Comparison of ENCODE assay signal across 1 cellular context in genomic region chr11:3421608-3422379, GRCh38.
A peak's percentile ranks its signal among the peaks of the same experiment; 100 is the strongest.
TF ChIP-seq lines count a peak whose summit lies in the region.

No MANE protein-coding gene starts in this region.

TF ChIP-seq in HepG2, 621 proteins besides CTCF, POLR2A, EP300 and RAD21 (continued from another document):
- TF ChIP-seq NR0B2 (CRISPR knock-in tag; IDR thresholded peaks at IDR 0.05) (0 out of 2 replicates have a peak, but pooled peaks have one; percentile 61), ZXDC (CRISPR knock-in tag; IDR thresholded peaks at IDR 0.05) (0 out of 2 replicates have a peak, but pooled peaks have one; percentile 19), HDAC1 (CRISPR knock-in tag; IDR thresholded peaks at IDR 0.05) (peak; percentile 21; the same call in 1 of the 2 replicates), KAT8 (CRISPR knock-in tag; IDR thresholded peaks at IDR 0.05) (0 out of 2 replicates have a peak, but pooled peaks have one; percentile 13)
- TF ChIP-seq, protein P1, sequence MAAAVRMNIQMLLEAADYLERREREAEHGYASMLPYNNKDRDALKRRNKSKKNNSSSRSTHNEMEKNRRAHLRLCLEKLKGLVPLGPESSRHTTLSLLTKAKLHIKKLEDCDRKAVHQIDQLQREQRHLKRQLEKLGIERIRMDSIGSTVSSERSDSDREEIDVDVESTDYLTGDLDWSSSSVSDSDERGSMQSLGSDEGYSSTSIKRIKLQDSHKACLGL (CRISPR knock-in tag; IDR thresholded peaks at IDR 0.05), result peak; percentile 29; the same call in 1 of the 2 replicates
- TF ChIP-seq, protein P2, sequence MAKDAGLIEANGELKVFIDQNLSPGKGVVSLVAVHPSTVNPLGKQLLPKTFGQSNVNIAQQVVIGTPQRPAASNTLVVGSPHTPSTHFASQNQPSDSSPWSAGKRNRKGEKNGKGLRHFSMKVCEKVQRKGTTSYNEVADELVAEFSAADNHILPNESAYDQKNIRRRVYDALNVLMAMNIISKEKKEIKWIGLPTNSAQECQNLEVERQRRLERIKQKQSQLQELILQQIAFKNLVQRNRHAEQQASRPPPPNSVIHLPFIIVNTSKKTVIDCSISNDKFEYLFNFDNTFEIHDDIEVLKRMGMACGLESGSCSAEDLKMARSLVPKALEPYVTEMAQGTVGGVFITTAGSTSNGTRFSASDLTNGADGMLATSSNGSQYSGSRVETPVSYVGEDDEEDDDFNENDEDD (CRISPR knock-in tag; IDR thresholded peaks at IDR 0.05; ENCODE audit: borderline replicate concordance), result peak; percentile 21; the same call in 1 of the 2 replicates
